Comparison of ENCODE assay signal across 11 cellular contexts in the genomic region with DNA sequence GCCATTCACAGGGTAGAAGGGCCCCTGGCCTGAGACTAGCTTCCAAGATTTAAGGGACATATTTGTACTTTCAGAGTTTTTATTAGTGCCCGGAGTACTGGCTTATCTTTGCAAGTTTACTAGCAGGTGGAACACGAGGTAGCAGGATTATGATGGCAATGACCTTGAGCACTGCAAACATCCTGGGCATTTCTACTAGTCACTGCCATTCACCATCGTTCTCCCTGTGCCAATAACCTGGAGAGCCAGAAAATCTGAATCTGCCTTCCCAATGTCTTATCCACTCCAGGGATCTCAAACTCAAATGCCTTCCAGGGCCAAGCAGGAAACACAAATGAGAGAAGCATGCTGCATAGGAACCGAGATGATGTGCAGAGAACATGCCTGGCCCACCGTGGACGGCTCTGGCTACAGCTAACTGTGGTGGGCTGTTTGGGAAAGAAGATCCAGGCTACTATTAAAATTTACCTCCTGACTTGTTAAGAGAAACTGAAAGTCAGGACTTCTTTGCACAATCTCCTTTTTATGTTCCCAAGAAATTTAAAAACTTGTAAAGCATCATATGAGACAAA. TPM values are rescaled to one million over a fixed set of nuclear protein-coding genes. Genes with fewer than 3 reads are reported as not detected.
DNase-seq lines count a peak whose midpoint lies in the region; ATAC-seq, FAIRE-seq and TF ChIP-seq lines count a peak whose summit lies in the region.
"Had no signal": no experiment of that assay in that cellular context is flagged by ENCODE, and none has a peak within 500 bp of the region (broad histone marks: within the 10 kb centered on the region; RNA-seq: fewer than 3 reads in every experiment).

No MANE protein-coding gene starts in this region.

- peak overlapping the region; percentile 81 to 93 (median 87) for H3K27ac ChIP-seq in BLaER1 treated with 17β-estradiol and CSF1 and Interleukin-3, amounts not matched to agents 10 nM and 100 nM
- H3K27ac ChIP-seq in RWPE1 (peak overlapping the region; percentile 15; the same call in 1 of the 2 replicates), esophagus (ENCODE audit: low read depth in 2 of 2, low read length in 1 of 2) (peak overlapping the region; percentile 62 to 84), psoas muscle (peak overlapping the region; percentile 91)

- H3K4me1 ChIP-seq in BLaER1 treated with 17β-estradiol and CSF1 and Interleukin-3, amounts not matched to agents 10 nM and 100 nM, result peaks cover 81 to 100% (median 99%) of the 10 kb centered on the region in 10 experiments
- H3K4me1 ChIP-seq in esophagus (ENCODE audit: control insufficient read depth in 2 of 2, insufficient read depth in 2 of 2, low read length in 1 of 2), result peaks cover 16 to 41% of the 10 kb centered on the region in 2 donors
- peaks cover 82% of the 10 kb centered on the region for H3K4me1 ChIP-seq in psoas muscle

- H3K4me3 ChIP-seq in BLaER1 treated with 17β-estradiol and CSF1 and Interleukin-3, amounts not matched to agents 10 nM and 100 nM, result 0 out of 20 replicates have a peak overlapping the region, but pooled peaks of 3 of the 10 experiments have one; percentile 9 to 34 (median 18)
- no peak overlapping the region for H3K4me3 ChIP-seq in esophagus (ENCODE audit: low read depth in 1 of 2, low read length in 2 of 2)
- no peak overlapping the region for H3K4me3 ChIP-seq in psoas muscle

- no peak for FAIRE-seq in frontal cortex (lab: Jason Lieb, UNC)

- intact Hi-C loops in psoas muscle (cut with DNase I), result no loop called here

- H3K4me2 ChIP-seq in BLaER1 treated with 17β-estradiol and CSF1 and Interleukin-3, amounts not matched to agents 10 nM and 100 nM, result peak overlapping the region; percentile 84 to 98 (median 90)

- CTCF ChIA-PET in RWPE1 (lab: Yijun Ruan, JAX), result interaction anchor here (1.5 kb wide), 1 partner anchor 8 kb away, joined by 3 read pairs; no protein-coding TSS in a partner anchor

- no peaks in the 10 kb centered on the region for H3K27me3 ChIP-seq in BLaER1 treated with 17β-estradiol and CSF1 and Interleukin-3, amounts not matched to agents 10 nM and 100 nM
- H3K27me3 ChIP-seq in esophagus (ENCODE audit: control insufficient read depth in 1 of 2, insufficient read depth in 2 of 2, low read length in 2 of 2) (no peaks in the 10 kb centered on the region), psoas muscle (ENCODE audit: insufficient read depth in 3 of 3, low read length in 2 of 3) (no peaks in the 10 kb centered on the region)

- ATAC-seq in psoas muscle, result no peak
- ATAC-seq in HG03196 (IDR thresholded peaks at IDR 0.05; ENCODE audit: unreplicated experiment), result no peak
- ATAC-seq in GM21529 (IDR thresholded peaks at IDR 0.05; ENCODE audit: unreplicated experiment), result no peak
- ATAC-seq in GM21367 (IDR thresholded peaks at IDR 0.05; ENCODE audit: unreplicated experiment), result no peak

- DNase-seq in RWPE1 (ENCODE audit: low spot score) (no peak), psoas muscle (no peak), frontal cortex (ENCODE audit: low spot score in 2 of 2) (no peak)
- DNase-seq: COR-L47; stimulated activated CD4-positive, alpha-beta T cell treated with anti-CD3 and anti-CD28 coated beads, Interleukin-2, amount 100 ng/mL, for 48 hours; T-helper 9 cell had no signal

- 63 to 74% methylated on average over 6 of the region's 6 CpGs for WGBS in esophagus, 2 donors
- WGBS in psoas muscle, 3 donors, result 33 to 43% (median 36%) methylated on average over 6 of the region's 6 CpGs

- TF ChIP-seq CTCF in RWPE1 (conservative IDR thresholded peaks at IDR 0.05; ENCODE audit: low read depth) (no peak), psoas muscle (IDR thresholded peaks at IDR 0.05) (no peak)

- POLR2A ChIA-PET in RWPE1 (lab: Yijun Ruan, JAX; ENCODE audit: low non-redundant PET), result no interaction called here

- peak overlapping the region; percentile 67 to 82 (median 74); a peak in 16 of 22 replicates for H3K9ac ChIP-seq in BLaER1 treated with 17β-estradiol and CSF1 and Interleukin-3, amounts not matched to agents 10 nM and 100 nM

- H4K20me1 ChIP-seq in BLaER1 treated with 17β-estradiol and CSF1 and Interleukin-3, amounts not matched to agents 10 nM and 100 nM, result peaks cover 0 to 67% (median 23%) of the 10 kb centered on the region in 11 experiments; a peak in 13 of 22 replicates

- H3K9me3 ChIP-seq in BLaER1 treated with 17β-estradiol and CSF1 and Interleukin-3, amounts not matched to agents 10 nM and 100 nM (replicated peaks in 1 of 11), result no peaks in the 10 kb centered on the region
- H3K9me3 ChIP-seq in esophagus (ENCODE audit: control insufficient read depth in 2 of 2, insufficient read depth in 1 of 2, low read depth in 1 of 2, low read length in 1 of 2) (no peaks in the 10 kb centered on the region), psoas muscle (no peaks in the 10 kb centered on the region)

- peaks cover 0 to 39% (median 6%) of the 10 kb centered on the region in 11 experiments; a peak in 10 of 22 replicates for H3K36me3 ChIP-seq in BLaER1 treated with 17β-estradiol and CSF1 and Interleukin-3, amounts not matched to agents 10 nM and 100 nM
- H3K36me3 ChIP-seq in esophagus (ENCODE audit: control insufficient read depth in 2 of 2, insufficient read depth in 2 of 2, low read length in 1 of 2) (no peaks in the 10 kb centered on the region), psoas muscle (ENCODE audit: insufficient read depth in 1 of 2, low read depth in 1 of 2) (no peaks in the 10 kb centered on the region)

RNA-seq across cellular contexts. Expression of a gene that starts 16.7 kb away (rescaled TPM):
- polyA plus RNA-seq in esophagus, result 10 to 100 TPM in 1 of 2 donors, 1 to 10 TPM in 1; 9.0 to 16.8 TPM
- 100 to 1,000 TPM in 1 of 4 donors, 10 to 100 TPM in 3; 31.0 to 142 (median 43.1) TPM for total RNA-seq in psoas muscle
- polyA plus RNA-seq in psoas muscle, result 100 to 1,000 TPM in 1 of 3 donors, 10 to 100 TPM in 2; 34.9 to 178 (median 55.8) TPM
- 23.2 TPM for total RNA-seq in frontal cortex

Comparison
In these comparisons a context has a peak if more than half of its experiments do, and no peak if none do; other contexts are left out.
1. H3K27ac ChIP-seq: peak in every context shown above with its lines; median percentile 91 in psoas muscle; 87 in BLaER1 treated with 17β-estradiol and CSF1 and Interleukin-3, amounts not matched to agents 10 nM and 100 nM; 73 in esophagus; 15 in RWPE1.